In the genomic region with DNA sequence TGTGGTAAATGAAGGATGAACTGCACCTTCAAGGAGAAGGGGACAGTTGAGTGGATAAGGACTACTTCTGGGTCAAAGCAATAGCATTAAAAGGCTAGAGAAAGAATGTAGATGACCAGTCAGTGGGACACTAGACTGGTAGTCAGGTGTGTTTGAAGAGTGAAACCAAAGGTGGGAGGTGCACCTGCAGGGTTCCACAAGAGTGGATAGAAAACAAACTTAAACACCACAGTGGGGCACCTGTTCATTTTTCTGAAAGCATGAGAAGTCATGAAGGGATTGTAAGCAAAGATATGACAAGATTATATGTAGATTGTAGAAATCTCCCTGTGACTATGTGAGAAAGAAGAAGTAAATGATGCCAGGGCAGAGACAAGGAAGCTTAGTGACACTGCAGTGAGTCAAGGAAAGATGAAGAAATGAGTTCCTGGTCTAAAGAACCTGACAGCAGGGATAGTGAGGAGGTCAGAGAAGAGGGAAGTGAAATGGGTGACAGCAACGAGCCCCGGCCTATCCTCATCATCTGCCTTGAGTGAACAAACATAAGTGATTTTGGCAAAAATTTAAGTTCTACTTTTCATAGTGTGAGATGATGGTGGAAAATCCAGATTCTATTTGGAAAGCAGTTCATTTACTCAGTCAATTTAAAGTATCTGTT, we compare ENCODE assay signal across 11 cellular contexts.
A peak's percentile ranks its signal among the peaks of the same experiment; 100 is the strongest.
DNase-seq lines count a peak whose midpoint lies in the region; ATAC-seq and TF ChIP-seq lines count a peak whose summit lies in the region.
"Had no signal": no experiment of that assay in that cellular context is flagged by ENCODE, and none has a peak within 500 bp of the region (broad histone marks: within the 10 kb centered on the region; RNA-seq: fewer than 3 reads in every experiment).

No MANE protein-coding gene starts in this region.

- POLR2A ChIA-PET in activated CD8-positive, alpha-beta T cell treated with anti-CD3 and anti-CD28 coated beads, Interleukin-2, amount 10 ng/mL, durations not matched to agents 7 days and 5 days (lab: Charles Lee): no interaction called here

- no peaks in the 10 kb centered on the region for H3K36me3 Mint-ChIP-seq in activated CD8-positive, alpha-beta T cell treated with anti-CD3 and anti-CD28 coated beads, Interleukin-2, amount 10 ng/mL, durations not matched to agents 7 days and 5 days (ENCODE audit: low read depth)

- H3K4me2 ChIP-seq in BLaER1: peak overlapping the region; percentile 71; the same call in 1 of the 2 replicates
- H3K4me2 ChIP-seq: neural progenitor cell had no signal

- H3K4me3 Mint-ChIP-seq in activated CD8-positive, alpha-beta T cell treated with anti-CD3 and anti-CD28 coated beads, Interleukin-2, amount 10 ng/mL, durations not matched to agents 7 days and 5 days: no peak overlapping the region
- H3K4me3 Mint-ChIP-seq: neural progenitor cell had no signal

- DNase-seq in Kasumi-1 (lab: John Stamatoyannopoulos, UW) (peak; percentile 47 to 49), SHP77 treated with DMSO at 0.1 percent for 48 hours (lab: John Stamatoyannopoulos, UW) (no peak), colonic mucosa (no peak)
- DNase-seq in stimulated activated naive CD4-positive, alpha-beta T cell treated with Interleukin-2 at 50 U/mL for 16 hours (lab: John Stamatoyannopoulos, UW): no peak
- no peak for DNase-seq in activated CD8-positive, alpha-beta T cell treated with anti-CD3 and anti-CD28 coated beads, Interleukin-2, amount 10 ng/mL, durations not matched to agents 7 days and 5 days
- DNase-seq: cortex of kidney, Karpas-422 had no signal

- CTCF ChIA-PET in activated CD8-positive, alpha-beta T cell treated with anti-CD3 and anti-CD28 coated beads, Interleukin-2, amount 10 ng/mL, durations not matched to agents 7 days and 5 days (lab: Charles Lee): no interaction called here

- intact Hi-C loops in colonic mucosa (cut with DNase I): no loop called here

- 76 to 93% methylated on average over 2 of the region's 2 CpGs for WGBS in gastroesophageal sphincter (ENCODE audit: low coverage in 1 of 2), 2 donors

- H3K4me3 ChIP-seq in BLaER1: no peak overlapping the region
- no peak overlapping the region for H3K4me3 ChIP-seq in gastroesophageal sphincter
- no peak overlapping the region for H3K4me3 ChIP-seq in colonic mucosa
- H3K4me3 ChIP-seq: neural progenitor cell had no signal

- no peaks in the 10 kb centered on the region for H3K9me3 Mint-ChIP-seq in activated CD8-positive, alpha-beta T cell treated with anti-CD3 and anti-CD28 coated beads, Interleukin-2, amount 10 ng/mL, durations not matched to agents 7 days and 5 days (ENCODE audit: insufficient read depth)

- no peaks in the 10 kb centered on the region for H3K27me3 Mint-ChIP-seq in activated CD8-positive, alpha-beta T cell treated with anti-CD3 and anti-CD28 coated beads, Interleukin-2, amount 10 ng/mL, durations not matched to agents 7 days and 5 days (ENCODE audit: low read depth)

- TF ChIP-seq EP300 in gastroesophageal sphincter (IDR thresholded peaks at IDR 0.05): no peak

- H3K9ac ChIP-seq in BLaER1: no peak overlapping the region
- H3K9ac ChIP-seq in colonic mucosa (ENCODE audit: low read depth in 2 of 2, low read length in 2 of 2): no peak overlapping the region
- H3K9ac ChIP-seq: neural progenitor cell had no signal

- no peaks in the 10 kb centered on the region for H3K4me1 Mint-ChIP-seq in activated CD8-positive, alpha-beta T cell treated with anti-CD3 and anti-CD28 coated beads, Interleukin-2, amount 10 ng/mL, durations not matched to agents 7 days and 5 days (ENCODE audit: low read depth)
- H3K4me1 Mint-ChIP-seq: neural progenitor cell had no signal

- H3K36me3 ChIP-seq in BLaER1 (no peaks in the 10 kb centered on the region), gastroesophageal sphincter (no peaks in the 10 kb centered on the region), colonic mucosa (no peaks in the 10 kb centered on the region)
- H3K36me3 ChIP-seq: neural progenitor cell had no signal

- peaks cover 36% of the 10 kb centered on the region for H3K4me1 ChIP-seq in BLaER1
- H3K4me1 ChIP-seq in gastroesophageal sphincter: no peaks in the 10 kb centered on the region
- H3K4me1 ChIP-seq in colonic mucosa: no peaks in the 10 kb centered on the region
- H3K4me1 ChIP-seq: neural progenitor cell had no signal

- peaks cover 21% of the 10 kb centered on the region for H3K9me3 ChIP-seq in BLaER1
- H3K9me3 ChIP-seq in gastroesophageal sphincter: no peaks in the 10 kb centered on the region
- no peaks in the 10 kb centered on the region for H3K9me3 ChIP-seq in colonic mucosa

- no peak for TF ChIP-seq POLR2A in gastroesophageal sphincter (IDR thresholded peaks at IDR 0.05)

- no peak overlapping the region for H3K27ac Mint-ChIP-seq in activated CD8-positive, alpha-beta T cell treated with anti-CD3 and anti-CD28 coated beads, Interleukin-2, amount 10 ng/mL, durations not matched to agents 7 days and 5 days
- H3K27ac Mint-ChIP-seq: neural progenitor cell had no signal

- H3K27me3 ChIP-seq in BLaER1 (no peaks in the 10 kb centered on the region), gastroesophageal sphincter (no peaks in the 10 kb centered on the region), colonic mucosa (no peaks in the 10 kb centered on the region)
- H3K27me3 ChIP-seq: neural progenitor cell had no signal

- TF ChIP-seq CTCF in gastroesophageal sphincter (IDR thresholded peaks at IDR 0.05) (no peak), colonic mucosa (IDR thresholded peaks at IDR 0.05) (no peak)

- ATAC-seq in GM21447 (IDR thresholded peaks at IDR 0.05; ENCODE audit: unreplicated experiment) (peak; percentile 56), gastroesophageal sphincter (peak; percentile 75)
- no peak for ATAC-seq in activated CD8-positive, alpha-beta T cell treated with anti-CD3 and anti-CD28 coated beads, Interleukin-2, amount 10 ng/mL, durations not matched to agents 7 days and 5 days

- no peak overlapping the region for H3K27ac ChIP-seq in BLaER1
- H3K27ac ChIP-seq in gastroesophageal sphincter: no peak overlapping the region
- H3K27ac ChIP-seq in colonic mucosa: no peak overlapping the region
- H3K27ac ChIP-seq: neural progenitor cell had no signal

- no peaks in the 10 kb centered on the region for H4K20me1 ChIP-seq in BLaER1

Comparison
In these comparisons a context has a peak if more than half of its experiments do, and no peak if none do; other contexts are left out.
1. DNase-seq: peak in Kasumi-1 (2 of 2); none in stimulated activated naive CD4-positive, alpha-beta T cell treated with Interleukin-2 at 50 U/mL for 16 hours (single experiment), activated CD8-positive, alpha-beta T cell treated with anti-CD3 and anti-CD28 coated beads, Interleukin-2, amount 10 ng/mL, durations not matched to agents 7 days and 5 days (single experiment), SHP77 treated with DMSO at 0.1 percent for 48 hours (single experiment) and colonic mucosa (single experiment).